In genomic region chr15:75451202-75451673, GRCh38 we compare ENCODE assay signal across 8 cellular contexts. TPM values are rescaled to one million over a fixed set of nuclear protein-coding genes. Genes with fewer than 3 reads are reported as not detected.
DNase-seq lines count a peak whose midpoint lies in the region; ATAC-seq and TF ChIP-seq lines count a peak whose summit lies in the region.

No MANE protein-coding gene starts in this region.

- no peaks in the 10 kb centered on the region for H3K36me3 ChIP-seq in right lobe of liver
- H3K36me3 ChIP-seq in thyroid gland: no peaks in the 10 kb centered on the region

- 2% methylated on average over 9 of the region's 45 CpGs for WGBS in right lobe of liver (ENCODE audit: insufficient coverage, low coverage, low lambda C conversion rate, missing lambda C conversion rate)
- WGBS in thyroid gland, 2 donors: 0% methylated on average over 3 of the region's 45 CpGs; no CpG with 5 or more reads in 1 of the 2 donors

- no peak for TF ChIP-seq POLR2A in right lobe of liver (IDR thresholded peaks at IDR 0.05)
- TF ChIP-seq POLR2A in thyroid gland (IDR thresholded peaks at IDR 0.05): no peak

- H3K9me3 ChIP-seq in right lobe of liver: no peaks in the 10 kb centered on the region
- no peaks in the 10 kb centered on the region for H3K9me3 ChIP-seq in thyroid gland

- CTCF ChIA-PET in activated CD8-positive, alpha-beta memory T cell treated with anti-CD3 and anti-CD28 coated beads, Interleukin-2, amount 10 ng/mL, durations not matched to agents 7 days and 5 days (lab: Charles Lee): interaction anchor here (0.7 to 7.2 kb wide), 9 partner anchors 16 to 235 kb away, joined by 3 to 59 read pairs (median 4); partner anchors contain the start of genes IMP3, MAN2C1 and PTPN9

- peak overlapping the region; percentile 98 for H3K27ac Mint-ChIP-seq in activated CD8-positive, alpha-beta memory T cell treated with anti-CD3 and anti-CD28 coated beads, Interleukin-2, amount 10 ng/mL, durations not matched to agents 7 days and 5 days

- H3K27me3 Mint-ChIP-seq in activated CD8-positive, alpha-beta memory T cell treated with anti-CD3 and anti-CD28 coated beads, Interleukin-2, amount 10 ng/mL, durations not matched to agents 7 days and 5 days: no peaks in the 10 kb centered on the region

- in situ Hi-C loops in astrocyte of the cerebellum (cut with HindIII; ENCODE audit: low sequenced_read_pairs): loop anchor here (25.0 kb wide), 1 partner anchor 186 kb away; the partner anchor contains the start of genes IMP3, SNUPN and SNX33

- TF ChIP-seq CTCF in astrocyte of the cerebellum (IDR thresholded peaks at IDR 0.05; ENCODE audit: low read depth, low read length, missing control alignments) (no peak), right lobe of liver (IDR thresholded peaks at IDR 0.05) (no peak), thyroid gland (IDR thresholded peaks at IDR 0.05) (no peak)

- peaks cover 38% of the 10 kb centered on the region for H3K4me1 Mint-ChIP-seq in activated CD8-positive, alpha-beta memory T cell treated with anti-CD3 and anti-CD28 coated beads, Interleukin-2, amount 10 ng/mL, durations not matched to agents 7 days and 5 days

- H3K4me1 ChIP-seq in right lobe of liver: peaks cover 0 to 21% (median 6%) of the 10 kb centered on the region in 4 donors
- peaks cover 17 to 26% of the 10 kb centered on the region in 2 donors for H3K4me1 ChIP-seq in thyroid gland

- no peak for DNase-seq in activated CD8-positive, alpha-beta memory T cell treated with anti-CD3 and anti-CD28 coated beads, Interleukin-2, amount 10 ng/mL, durations not matched to agents 7 days and 5 days
- DNase-seq in activated CD8-positive, alpha-beta memory T cell treated with anti-CD3 and anti-CD28 coated beads for 24 hours: no peak
- DNase-seq in astrocyte of the cerebellum (ENCODE audit: low read depth): no peak
- no peak for DNase-seq in right lobe of liver
- no peak for DNase-seq in thyroid gland
- no peak for DNase-seq in dedifferentiated amniotic fluid mesenchymal stem cell (ENCODE audit: extremely low spot score)
- no peak for DNase-seq in activated CD8-positive, alpha-beta memory T cell treated with anti-CD3 and anti-CD28 coated beads, Interleukin-2, amount 50 U/mL, for 4 hours

- H3K36me3 Mint-ChIP-seq in activated CD8-positive, alpha-beta memory T cell treated with anti-CD3 and anti-CD28 coated beads, Interleukin-2, amount 10 ng/mL, durations not matched to agents 7 days and 5 days: peaks cover 8% of the 10 kb centered on the region

- H3K4me3 ChIP-seq in astrocyte of the cerebellum (ENCODE audit: low read depth, low read length): peak overlapping the region; percentile 87
- H3K4me3 ChIP-seq in right lobe of liver: peak overlapping the region; percentile 65 to 78 (median 69)
- peak overlapping the region in 2 of 3 donors; percentile 80 to 83 for H3K4me3 ChIP-seq in thyroid gland (replicated peaks in 1 of 3)

- intact Hi-C loops in right lobe of liver (cut with DNase I): no loop called here
- intact Hi-C loops in thyroid gland (cut with DNase I): loop anchor here (5.0 kb wide), 1 partner anchor 84 kb away; the partner anchor contains the start of gene MAN2C1

- H3K9me3 Mint-ChIP-seq in activated CD8-positive, alpha-beta memory T cell treated with anti-CD3 and anti-CD28 coated beads, Interleukin-2, amount 10 ng/mL, durations not matched to agents 7 days and 5 days (ENCODE audit: low read depth): no peaks in the 10 kb centered on the region

- no peaks in the 10 kb centered on the region for H3K27me3 ChIP-seq in right lobe of liver
- H3K27me3 ChIP-seq in thyroid gland: no peaks in the 10 kb centered on the region

- H3K4me3 Mint-ChIP-seq in activated CD8-positive, alpha-beta memory T cell treated with anti-CD3 and anti-CD28 coated beads, Interleukin-2, amount 10 ng/mL, durations not matched to agents 7 days and 5 days: peak overlapping the region; percentile 98

- ATAC-seq in activated CD8-positive, alpha-beta memory T cell treated with anti-CD3 and anti-CD28 coated beads, Interleukin-2, amount 10 ng/mL, durations not matched to agents 7 days and 5 days: no peak
- ATAC-seq in right lobe of liver (no peak), HG02678 (IDR thresholded peaks at IDR 0.05; ENCODE audit: unreplicated experiment) (no peak)

- peak overlapping the region; percentile 83 to 85 (median 84) for H3K27ac ChIP-seq in right lobe of liver
- H3K27ac ChIP-seq in thyroid gland: peak overlapping the region; percentile 91 to 98 (median 96)

RNA-seq across cellular contexts. Expression of gene SIN3A, which starts 0.3 kb away (rescaled TPM):
- 100 to 1,000 TPM; 100 to 111 TPM for total RNA-seq in activated CD8-positive, alpha-beta memory T cell treated with anti-CD3 and anti-CD28 coated beads, Interleukin-2, amount 10 ng/mL, durations not matched to agents 7 days and 5 days
- 10 to 100 TPM in 5 of 6 experiments, 1 to 10 TPM in 1; 10.0 to 21.6 (median 20.5) TPM for total RNA-seq in right lobe of liver
- total RNA-seq in thyroid gland: 100 to 1,000 TPM in 1 of 4 donors, 10 to 100 TPM in 3; 51.4 to 146 (median 84.2) TPM
